Comparison of ENCODE assay signal across 1 cellular context in genomic region chr12:4807116-4807783, GRCh38.
TF ChIP-seq lines count a peak whose summit lies in the region.

No MANE protein-coding gene starts in this region.

TF ChIP-seq in GM23338, 12 proteins besides CTCF, POLR2A, EP300 and RAD21:
- TF ChIP-seq REST (IDR thresholded peaks at IDR 0.05; ENCODE audit: unreplicated experiment): no peak
- TF ChIP-seq ZNF331 (CRISPR knock-in tag; IDR thresholded peaks at IDR 0.05; ENCODE audit: low read depth): no peak
- no peak for TF ChIP-seq POLR2AphosphoS5 (IDR thresholded peaks at IDR 0.05; ENCODE audit: low read depth)
- TF ChIP-seq ZNF114 (CRISPR knock-in tag; IDR thresholded peaks at IDR 0.05): no peak
- no peak for TF ChIP-seq NANOG (IDR thresholded peaks at IDR 0.05; ENCODE audit: borderline replicate concordance)
- no peak for TF ChIP-seq CREB1 (CRISPR knock-in tag; IDR thresholded peaks at IDR 0.05; ENCODE audit: low read depth)
- no peak for TF ChIP-seq STAT1 (IDR thresholded peaks at IDR 0.05; ENCODE audit: unreplicated experiment)
- TF ChIP-seq EZH2phosphoT487 (IDR thresholded peaks at IDR 0.05; ENCODE audit: unreplicated experiment): no peak
- TF ChIP-seq JUNB (IDR thresholded peaks at IDR 0.05; ENCODE audit: unreplicated experiment): no peak
- TF ChIP-seq ZNF462 (CRISPR knock-in tag; IDR thresholded peaks at IDR 0.05): no peak
- no peak for TF ChIP-seq ETS1 (IDR thresholded peaks at IDR 0.05)
- no peak for TF ChIP-seq EZH2 (IDR thresholded peaks at IDR 0.05; ENCODE audit: low read depth, unreplicated experiment)
